ENCODE assay signal across 10 cellular contexts in the genomic region with DNA sequence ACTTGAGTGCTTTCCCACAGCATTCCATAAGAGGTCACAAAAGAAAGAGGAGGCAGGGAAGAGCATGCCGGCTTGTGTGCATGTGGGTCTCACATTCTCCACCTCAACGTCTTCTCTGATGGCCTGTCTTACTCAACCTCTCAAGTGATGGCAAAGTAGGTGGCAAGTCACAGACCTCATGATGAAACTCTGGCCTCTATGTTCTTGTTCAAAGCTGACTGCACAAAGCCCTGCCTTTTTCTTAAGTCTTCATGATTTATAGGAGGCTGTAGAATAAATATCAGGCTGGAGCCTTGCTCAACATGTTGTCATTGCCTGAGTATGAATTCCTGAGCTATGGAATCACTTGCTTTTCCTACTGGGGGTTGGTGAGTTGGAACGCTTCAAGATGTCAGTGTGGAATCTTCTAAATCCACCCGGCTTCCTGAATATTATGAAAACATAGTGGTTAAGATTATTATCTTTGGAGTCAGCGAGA.
DNase-seq lines count a peak whose midpoint lies in the region; ATAC-seq and TF ChIP-seq lines count a peak whose summit lies in the region.
"Had no signal": no experiment of that assay in that cellular context is flagged by ENCODE, and none has a peak within 500 bp of the region (broad histone marks: within the 10 kb centered on the region; RNA-seq: fewer than 3 reads in every experiment).

No MANE protein-coding gene starts in this region.

- H3K4me2 ChIP-seq in osteoblast (ENCODE audit: insufficient read depth, low read length), result peak overlapping the region; percentile 31

- DNase-seq in AG20443 (ENCODE audit: low spot score), result peak; percentile 83
- DNase-seq in Panc1 (ENCODE audit: low read depth, low spot score), result peak; percentile 69
- peak; percentile 89 for DNase-seq in epithelial cell of prostate (ENCODE audit: low read depth, low spot score)
- DNase-seq in osteoblast (ENCODE audit: insufficient read length, low spot score, missing footprints), result peak; percentile 43
- DNase-seq in NCI-H146 (lab: John Stamatoyannopoulos, UW), result no peak
- no peak for DNase-seq in NCI-H2081 (lab: John Stamatoyannopoulos, UW)
- DNase-seq: foreskin melanocyte, NCI-H1417 had no signal

- H3K4me3 ChIP-seq in Panc1 (ENCODE audit: low read depth in 2 of 2, low read length in 2 of 2) (no peak overlapping the region), osteoblast (ENCODE audit: insufficient read depth, low read length) (no peak overlapping the region)

- in situ Hi-C loops in Panc1 (cut with HindIII; ENCODE audit: low pct_unique_long_range_greater_than_20kb, low sequenced_read_pairs), result no loop called here

- CTCF ChIA-PET in Panc1 (lab: Charles Lee), result interaction anchor here (1.5 kb wide), 1 partner anchor 24 kb away, joined by 3 read pairs; no protein-coding TSS in a partner anchor

- intact Hi-C loops in Panc1 (cut with micrococcal nuclease; ENCODE audit: unreplicated experiment), result no loop called here

- H3K27me3 ChIP-seq in Panc1 (ENCODE audit: control insufficient read depth, insufficient read depth, low read length) (no peaks in the 10 kb centered on the region), osteoblast (ENCODE audit: insufficient read depth, low read length) (no peaks in the 10 kb centered on the region)

- POLR2A ChIA-PET in Panc1 (lab: Charles Lee), result no interaction called here

- no peak for TF ChIP-seq CTCF in Panc1 (IDR thresholded peaks at IDR 0.05)
- TF ChIP-seq CTCF in osteoblast (IDR thresholded peaks at IDR 0.05; ENCODE audit: extremely low read depth, low read depth, low read length), result no peak

- H3K4me1 ChIP-seq in Panc1 (ENCODE audit: control insufficient read depth, insufficient read depth, low read length) (no peaks in the 10 kb centered on the region), osteoblast (ENCODE audit: insufficient read depth, low read length) (peaks cover 66% of the 10 kb centered on the region)

- no peaks in the 10 kb centered on the region for H4K20me1 ChIP-seq in osteoblast (ENCODE audit: insufficient read depth, low read length)

- H3K79me2 ChIP-seq in osteoblast (ENCODE audit: insufficient read depth, low read length), result peaks cover 4% of the 10 kb centered on the region

- H3K9me3 ChIP-seq in Panc1 (ENCODE audit: control insufficient read depth, insufficient read depth, low read depth, low read length), result no peaks in the 10 kb centered on the region
- no peaks in the 10 kb centered on the region for H3K9me3 ChIP-seq in osteoblast (ENCODE audit: low read depth, low read length)

- ATAC-seq in Panc1, result peak; percentile 80
- ATAC-seq in HG02973 (IDR thresholded peaks at IDR 0.05; ENCODE audit: unreplicated experiment), result no peak
- no peak for ATAC-seq in HG02981 (IDR thresholded peaks at IDR 0.05; ENCODE audit: unreplicated experiment)

- BruUV-seq in Panc1 (replicated peaks; lab: Mats Ljungman, UMichigan), result no TSS peak

- H3K27ac ChIP-seq in Panc1 (ENCODE audit: low read length) (no peak overlapping the region), epithelial cell of prostate (peak overlapping the region; percentile 81), osteoblast (ENCODE audit: low read depth, low read length) (peak overlapping the region; percentile 100)

- H2AFZ ChIP-seq in osteoblast (ENCODE audit: low read length), result no peak overlapping the region

- H3K36me3 ChIP-seq in Panc1 (ENCODE audit: control insufficient read depth, insufficient read depth, low read length) (no peaks in the 10 kb centered on the region), osteoblast (ENCODE audit: insufficient read depth, low read length) (no peaks in the 10 kb centered on the region)

Comparison
In these comparisons a context has a peak if more than half of its experiments do, and no peak if none do; other contexts are left out.
1. DNase-seq: peak in AG20443 (single experiment), Panc1 (single experiment), epithelial cell of prostate (single experiment) and osteoblast (single experiment); none in NCI-H146 (single experiment) and NCI-H2081 (0 of 2).